ENCODE assay signal across 11 cellular contexts in genomic region chr13:21033224-21033855, GRCh38. TPM values are rescaled to one million over a fixed set of nuclear protein-coding genes. Genes with fewer than 3 reads are reported as not detected.
DNase-seq lines count a peak whose midpoint lies in the region; ATAC-seq and TF ChIP-seq lines count a peak whose summit lies in the region.
"Had no signal": no experiment of that assay in that cellular context is flagged by ENCODE, and none has a peak within 500 bp of the region (broad histone marks: within the 10 kb centered on the region; RNA-seq: fewer than 3 reads in every experiment).

No MANE protein-coding gene starts in this region.

- CTCF ChIA-PET in WTC11 (lab: Charles Lee), result no interaction called here

- H2AFZ ChIP-seq in hepatocyte, result no peak overlapping the region

- no peak overlapping the region for H3K4me2 ChIP-seq in hepatocyte

- H3K9me3 ChIP-seq in gastroesophageal sphincter, result no peaks in the 10 kb centered on the region
- H3K9me3 ChIP-seq in hepatocyte (ENCODE audit: low read depth), result no peaks in the 10 kb centered on the region
- H3K9me3 ChIP-seq: colonic mucosa had no signal

- 25 to 26% methylated on average over 8 of the region's 8 CpGs for WGBS in gastroesophageal sphincter (ENCODE audit: low coverage in 1 of 2), 2 donors
- 73% methylated on average over 8 of the region's 8 CpGs for WGBS in hepatocyte (ENCODE audit: low lambda C conversion rate, missing lambda C conversion rate)

- H3K4me3 Mint-ChIP-seq in WTC11, result no peak overlapping the region

- peaks cover 5% of the 10 kb centered on the region for H3K36me3 Mint-ChIP-seq in WTC11

- DNase-seq in WTC11 (ENCODE audit: low spot score), result no peak
- peak; percentile 37 for DNase-seq in pons (ENCODE audit: low spot score)
- DNase-seq in hepatocyte (ENCODE audit: low spot score), result no peak
- no peak for DNase-seq in HPDE6-E6E7 (ENCODE audit: extremely low spot score)
- DNase-seq in NCI-H2171 (lab: John Stamatoyannopoulos, UW), result no peak
- DNase-seq: colonic mucosa, NCI-H510A treated with DMSO at 0.1 percent for 48 hours had no signal

- peak; percentile 65 for TF ChIP-seq EP300 in gastroesophageal sphincter (IDR thresholded peaks at IDR 0.05)

- H4K20me1 ChIP-seq in hepatocyte (ENCODE audit: insufficient read depth, poor library complexity, severe bottlenecking), result peaks cover 45% of the 10 kb centered on the region

- H3K36me3 ChIP-seq in gastroesophageal sphincter, result no peaks in the 10 kb centered on the region
- no peaks in the 10 kb centered on the region for H3K36me3 ChIP-seq in hepatocyte (replicated peaks; ENCODE audit: insufficient read depth, low read depth)
- H3K36me3 ChIP-seq: colonic mucosa had no signal

- POLR2A ChIA-PET in WTC11 (lab: Charles Lee), result interaction anchor here (1.0 to 1.6 kb wide), 2 partner anchors 23 to 26 kb away, joined by 3 to 6 read pairs; no protein-coding TSS in a partner anchor

- peak overlapping the region; percentile 72 for H3K27ac ChIP-seq in C4-2B
- H3K27ac ChIP-seq in gastroesophageal sphincter, result peak overlapping the region; percentile 87 to 93 (median 92)
- no peak overlapping the region for H3K27ac ChIP-seq in hepatocyte
- H3K27ac ChIP-seq: colonic mucosa had no signal

- no peaks in the 10 kb centered on the region for H3K27me3 ChIP-seq in gastroesophageal sphincter
- no peaks in the 10 kb centered on the region for H3K27me3 ChIP-seq in hepatocyte
- H3K27me3 ChIP-seq: colonic mucosa had no signal

- peak overlapping the region; percentile 35 for H3K27ac Mint-ChIP-seq in WTC11

- TF ChIP-seq CTCF in C4-2B (conservative IDR thresholded peaks at IDR 0.05), result no peak
- TF ChIP-seq CTCF in WTC11 (IDR thresholded peaks at IDR 0.05), result no peak
- no peak for TF ChIP-seq CTCF in gastroesophageal sphincter (IDR thresholded peaks at IDR 0.05)
- no peak for TF ChIP-seq CTCF in hepatocyte (IDR thresholded peaks at IDR 0.05; ENCODE audit: poor library complexity)

- peak overlapping the region; percentile 20 to 22 for H3K4me3 ChIP-seq in gastroesophageal sphincter
- H3K4me3 ChIP-seq in hepatocyte, result no peak overlapping the region
- H3K4me3 ChIP-seq: colonic mucosa had no signal

- no peak for ATAC-seq in WTC11
- ATAC-seq in gastroesophageal sphincter, result peak; percentile 92
- ATAC-seq in HG02623 (IDR thresholded peaks at IDR 0.05; ENCODE audit: unreplicated experiment), result no peak
- ATAC-seq: activated CD4-positive, CD25-positive, alpha-beta regulatory T cell treated with anti-CD3 and anti-CD28 coated beads, Interleukin-2, amount 50 U/mL, for 24 hours had no signal

- H3K9me3 Mint-ChIP-seq in WTC11, result peaks cover 4% of the 10 kb centered on the region; the same call in 1 of the 2 replicates

- no peaks in the 10 kb centered on the region for H3K9me2 ChIP-seq in hepatocyte (replicated peaks; ENCODE audit: insufficient read depth)

- H3K4me1 ChIP-seq in gastroesophageal sphincter (peaks cover 13 to 78% (median 43%) of the 10 kb centered on the region in 3 donors), hepatocyte (ENCODE audit: insufficient read depth) (peaks cover 14% of the 10 kb centered on the region)
- H3K4me1 ChIP-seq: colonic mucosa had no signal

- H3K79me2 ChIP-seq in hepatocyte, result peaks cover 95% of the 10 kb centered on the region

- H3K27me3 Mint-ChIP-seq in WTC11 (ENCODE audit: low read depth), result no peaks in the 10 kb centered on the region

- TF ChIP-seq POLR2A in gastroesophageal sphincter (IDR thresholded peaks at IDR 0.05), result no peak

- peaks cover 37% of the 10 kb centered on the region for H3K4me1 Mint-ChIP-seq in WTC11

TF ChIP-seq in WTC11, 78 proteins besides CTCF, POLR2A, EP300 and RAD21:
- TF ChIP-seq ZMAT4 (CRISPR knock-in tag; IDR thresholded peaks at IDR 0.05) (no peak), ZNF425 (CRISPR knock-in tag; conservative IDR thresholded peaks at IDR 0.05) (no peak), ERG (CRISPR knock-in tag; IDR thresholded peaks at IDR 0.05) (no peak), ZNF423 (CRISPR knock-in tag; IDR thresholded peaks at IDR 0.05) (no peak), FOXP4 (CRISPR knock-in tag; IDR thresholded peaks at IDR 0.05) (no peak), CREB1 (CRISPR knock-in tag; IDR thresholded peaks at IDR 0.05) (no peak)

RNA-seq across cellular contexts. Expression of gene LATS2, which starts 28.0 kb away (rescaled TPM):
- total RNA-seq in WTC11 (2021), result 27.5 to 31.2 TPM (median 28.9 TPM) in 3 replicates
- total RNA-seq in gastroesophageal sphincter, result 10 to 100 TPM; 42.2 to 95.4 (median 56.5) TPM
- total RNA-seq in hepatocyte, result 15.5 and 17.1 TPM in 2 replicates
- 5.6 and 6.2 TPM in 2 replicates for polyA plus RNA-seq in hepatocyte
